Comparison of ENCODE assay signal across 8 cellular contexts in genomic region chr2:101330253-101330921, GRCh38. TPM values are rescaled to one million over a fixed set of nuclear protein-coding genes. Genes with fewer than 3 reads are reported as not detected.
DNase-seq lines count a peak whose midpoint lies in the region; FAIRE-seq and TF ChIP-seq lines count a peak whose summit lies in the region.

No MANE protein-coding gene starts in this region.

- no peaks in the 10 kb centered on the region for H3K9me3 Mint-ChIP-seq in activated naive CD4-positive, alpha-beta T cell treated with anti-CD3 and anti-CD28 coated beads, Interleukin-2, amount 50 U/mL, for 24 hours

- no peaks in the 10 kb centered on the region for H3K36me3 Mint-ChIP-seq in activated naive CD4-positive, alpha-beta T cell treated with anti-CD3 and anti-CD28 coated beads, Interleukin-2, amount 50 U/mL, for 24 hours

- peaks cover 27% of the 10 kb centered on the region for H3K4me1 Mint-ChIP-seq in activated naive CD4-positive, alpha-beta T cell treated with anti-CD3 and anti-CD28 coated beads, Interleukin-2, amount 50 U/mL, for 24 hours

- no peak for TF ChIP-seq POLR2A in esophagus muscularis mucosa (IDR thresholded peaks at IDR 0.05; ENCODE audit: low read depth)

- TF ChIP-seq EP300 in esophagus muscularis mucosa (IDR thresholded peaks at IDR 0.05), result no peak

- intact Hi-C loops in esophagus muscularis mucosa (cut with DNase I), result no loop called here

- no peaks in the 10 kb centered on the region for H3K27me3 Mint-ChIP-seq in activated naive CD4-positive, alpha-beta T cell treated with anti-CD3 and anti-CD28 coated beads, Interleukin-2, amount 50 U/mL, for 24 hours

- H3K27ac ChIP-seq in iPS-20b (ENCODE audit: low read length), result peak overlapping the region; percentile 6
- H3K27ac ChIP-seq in esophagus muscularis mucosa (replicated peaks in 1 of 4), result peak overlapping the region in 1 of 4 donors; percentile 8
- H3K27ac ChIP-seq in brain microvascular endothelial cell, result no peak overlapping the region

- H3K4me1 ChIP-seq in iPS-20b (ENCODE audit: insufficient read depth, low read length), result peaks cover 29% of the 10 kb centered on the region
- peaks cover 8 to 14% (median 11%) of the 10 kb centered on the region in 4 donors for H3K4me1 ChIP-seq in esophagus muscularis mucosa
- no peaks in the 10 kb centered on the region for H3K4me1 ChIP-seq in BE2C

- in situ Hi-C loops in KBM-7 (cut with MboI; ENCODE audit: low pct_unique_long_range_greater_than_20kb, low sequenced_read_pairs) (no loop called here), brain microvascular endothelial cell (cut with HindIII; ENCODE audit: low pct_ligation_motif_present, low sequenced_read_pairs) (no loop called here)

- H3K4me3 ChIP-seq in iPS-20b (ENCODE audit: low read length) (peak overlapping the region; percentile 21; the same call in 1 of the 2 replicates), esophagus muscularis mucosa (no peak overlapping the region), brain microvascular endothelial cell (ENCODE audit: low read depth, low read length) (no peak overlapping the region), BE2C (ENCODE audit: low read depth, low read length) (no peak overlapping the region)

- DNase-seq in KBM-7, result peak; percentile 50
- DNase-seq in stimulated activated CD4-positive, alpha-beta T cell treated with anti-CD3 and anti-CD28 coated beads, Interleukin-1b, Interleukin-23, amount 100 ng/mL, for 48 hours, result peak; percentile 43
- DNase-seq in RCC 7860 (ENCODE audit: low spot score), result no peak
- DNase-seq in esophagus muscularis mucosa (ENCODE audit: extremely low spot score), result no peak
- DNase-seq in brain microvascular endothelial cell, result no peak
- no peak for DNase-seq in BE2C

- peak overlapping the region; percentile 79 for H3K27ac Mint-ChIP-seq in activated naive CD4-positive, alpha-beta T cell treated with anti-CD3 and anti-CD28 coated beads, Interleukin-2, amount 50 U/mL, for 24 hours

- H3K9ac ChIP-seq in iPS-20b (ENCODE audit: low read depth, low read length), result peak overlapping the region; percentile 59; the same call in 1 of the 2 replicates

- H3K9me3 ChIP-seq in iPS-20b (ENCODE audit: insufficient read depth, low read depth, low read length), result peaks cover 13% of the 10 kb centered on the region
- H3K9me3 ChIP-seq in esophagus muscularis mucosa, result peaks cover 0 to 5% (median 0%) of the 10 kb centered on the region in 4 donors
- H3K9me3 ChIP-seq in BE2C, result no peaks in the 10 kb centered on the region

- H3K36me3 ChIP-seq in iPS-20b (ENCODE audit: insufficient read depth, low read depth, low read length) (no peaks in the 10 kb centered on the region), esophagus muscularis mucosa (no peaks in the 10 kb centered on the region), brain microvascular endothelial cell (replicated peaks) (no peaks in the 10 kb centered on the region), BE2C (no peaks in the 10 kb centered on the region)

- TF ChIP-seq CTCF in esophagus muscularis mucosa (IDR thresholded peaks at IDR 0.05) (no peak), brain microvascular endothelial cell (IDR thresholded peaks at IDR 0.05; ENCODE audit: low read depth, low read length, missing control alignments) (no peak), BE2C (IDR thresholded peaks at IDR 0.05; ENCODE audit: low read depth, low read length) (no peak)

- 73% methylated on average over 11 of the region's 12 CpGs for WGBS in esophagus muscularis mucosa

- H3K4me3 Mint-ChIP-seq in activated naive CD4-positive, alpha-beta T cell treated with anti-CD3 and anti-CD28 coated beads, Interleukin-2, amount 50 U/mL, for 24 hours, result peak overlapping the region; percentile 13

- FAIRE-seq in RCC 7860 (lab: Jason Lieb, UNC), result no peak

- H3K27me3 ChIP-seq in iPS-20b (ENCODE audit: insufficient read depth, low read length), result no peaks in the 10 kb centered on the region
- no peaks in the 10 kb centered on the region for H3K27me3 ChIP-seq in esophagus muscularis mucosa
- H3K27me3 ChIP-seq in brain microvascular endothelial cell (replicated peaks), result no peaks in the 10 kb centered on the region
- H3K27me3 ChIP-seq in BE2C, result no peaks in the 10 kb centered on the region

RNA-seq across cellular contexts. Expression of gene RNF149, which starts 21.9 kb away (rescaled TPM):
- total RNA-seq in esophagus muscularis mucosa, result 10 to 100 TPM; 29.5 to 66.6 (median 40.0) TPM
- 7.9 TPM for polyA plus RNA-seq in BE2C (2012; ENCODE audit: insufficient read depth, insufficient read length, low read depth)

RNA-seq across cellular contexts. Expression of gene CREG2, which starts 56.9 kb away (rescaled TPM):
- total RNA-seq in esophagus muscularis mucosa, result not detected
- not detected for polyA plus RNA-seq in BE2C (2012; ENCODE audit: insufficient read depth, insufficient read length, low read depth)

Comparison
In these comparisons a context has a peak if more than half of its experiments do, and no peak if none do; other contexts are left out.
1. DNase-seq: peak in KBM-7 (single experiment) and stimulated activated CD4-positive, alpha-beta T cell treated with anti-CD3 and anti-CD28 coated beads, Interleukin-1b, Interleukin-23, amount 100 ng/mL, for 48 hours (single experiment); none in RCC 7860 (single experiment), esophagus muscularis mucosa (single experiment), brain microvascular endothelial cell (single experiment) and BE2C (single experiment).